Comparison of ENCODE assay signal across 21 cellular contexts in the genomic region with DNA sequence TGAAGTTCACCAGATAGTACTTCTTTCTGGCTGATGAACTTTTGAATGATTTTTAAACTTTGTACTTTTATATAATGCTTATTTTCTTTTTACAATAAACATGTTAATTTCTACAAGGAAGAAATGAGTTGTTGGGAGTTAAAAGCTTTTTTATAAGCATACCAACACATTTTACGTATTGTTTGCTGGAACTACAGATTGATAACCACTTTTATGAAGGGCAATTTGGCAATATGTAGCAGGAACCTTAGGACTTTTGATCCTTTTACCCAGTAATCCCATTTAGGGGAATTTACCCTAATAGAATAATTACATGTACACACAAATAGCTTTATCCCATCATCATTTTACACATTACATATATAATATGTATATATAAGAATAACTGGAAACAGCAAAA. TPM values are rescaled to one million over a fixed set of nuclear protein-coding genes. Genes with fewer than 3 reads are reported as not detected.
A peak's percentile ranks its signal among the peaks of the same experiment; 100 is the strongest.
DNase-seq lines count a peak whose midpoint lies in the region; FAIRE-seq and TF ChIP-seq lines count a peak whose summit lies in the region.
"Had no signal": no experiment of that assay in that cellular context is flagged by ENCODE, and none has a peak within 500 bp of the region (broad histone marks: within the 10 kb centered on the region; RNA-seq: fewer than 3 reads in every experiment).

No MANE protein-coding gene starts in this region.

- H3K27me3 Mint-ChIP-seq in activated T-cell treated with anti-CD3 and anti-CD28 coated beads, Interleukin-2, amount 50 U/mL, for 24 hours: no peaks in the 10 kb centered on the region
- no peaks in the 10 kb centered on the region for H3K27me3 Mint-ChIP-seq in neural progenitor cell (ENCODE audit: insufficient read depth, low read depth)
- H3K27me3 Mint-ChIP-seq: CD8-positive, alpha-beta memory T cell had no signal

- no peaks in the 10 kb centered on the region for H3K79me2 ChIP-seq in neural progenitor cell (ENCODE audit: low read depth)
- no peaks in the 10 kb centered on the region for H3K79me2 ChIP-seq in osteoblast (ENCODE audit: insufficient read depth, low read length)

- H2AFZ ChIP-seq in neural progenitor cell (replicated peaks) (no peak overlapping the region), osteoblast (ENCODE audit: low read length) (no peak overlapping the region)

- H3K27ac ChIP-seq in neural progenitor cell: peak overlapping the region; percentile 26
- H3K27ac ChIP-seq in osteoblast (ENCODE audit: low read depth, low read length): no peak overlapping the region
- no peak overlapping the region for H3K27ac ChIP-seq in left ventricle myocardium inferior (replicated peaks)
- H3K27ac ChIP-seq: BLaER1 had no signal

- TF ChIP-seq CTCF in neural progenitor cell (IDR thresholded peaks at IDR 0.05) (no peak), osteoblast (IDR thresholded peaks at IDR 0.05; ENCODE audit: extremely low read depth, low read depth, low read length) (no peak), left ventricle myocardium inferior (IDR thresholded peaks at IDR 0.05; ENCODE audit: borderline replicate concordance) (no peak)

- intact Hi-C loops in left ventricle myocardium inferior (cut with micrococcal nuclease): no loop called here

- peaks cover 38% of the 10 kb centered on the region for H3F3A ChIP-seq in neural progenitor cell (ENCODE audit: low read depth)

- no peak overlapping the region for H3K4me3 Mint-ChIP-seq in activated T-cell treated with anti-CD3 and anti-CD28 coated beads, Interleukin-2, amount 50 U/mL, for 24 hours
- H3K4me3 Mint-ChIP-seq in neural progenitor cell: no peak overlapping the region
- H3K4me3 Mint-ChIP-seq: CD14-positive monocyte; CD8-positive, alpha-beta memory T cell; H9 had no signal

- H3K4me1 Mint-ChIP-seq in activated T-cell treated with anti-CD3 and anti-CD28 coated beads, Interleukin-2, amount 50 U/mL, for 24 hours (ENCODE audit: low read depth): peaks cover 52% of the 10 kb centered on the region
- H3K4me1 Mint-ChIP-seq in neural progenitor cell: no peaks in the 10 kb centered on the region

- no peaks in the 10 kb centered on the region for H4K20me1 ChIP-seq in neural progenitor cell (ENCODE audit: low read depth)
- no peaks in the 10 kb centered on the region for H4K20me1 ChIP-seq in osteoblast (ENCODE audit: insufficient read depth, low read length)

- H3K9me3 ChIP-seq in neural progenitor cell (ENCODE audit: low read depth): no peaks in the 10 kb centered on the region
- H3K9me3 ChIP-seq in osteoblast (ENCODE audit: low read depth, low read length): no peaks in the 10 kb centered on the region
- H3K9me3 ChIP-seq in left ventricle myocardium inferior (replicated peaks): no peaks in the 10 kb centered on the region
- H3K9me3 ChIP-seq: BLaER1 had no signal

- H3K4me1 ChIP-seq in neural progenitor cell (no peaks in the 10 kb centered on the region), osteoblast (ENCODE audit: insufficient read depth, low read length) (peaks cover 15% of the 10 kb centered on the region), left ventricle myocardium inferior (peaks cover 14% of the 10 kb centered on the region)

- in situ Hi-C loops in KBM-7 (cut with MboI; ENCODE audit: low pct_unique_long_range_greater_than_20kb, low sequenced_read_pairs): loop anchor here (25.0 kb wide), 1 partner anchor 267 kb away; a partner anchor contains a TSS

- FAIRE-seq in endometrium (lab: Jason Lieb, UNC): peak; percentile 37
- FAIRE-seq: GM12891, GM19239, H1, HepG2 had no signal

- peaks cover 28% of the 10 kb centered on the region for H3K36me3 ChIP-seq in neural progenitor cell
- H3K36me3 ChIP-seq in osteoblast (ENCODE audit: insufficient read depth, low read length): peaks cover 44% of the 10 kb centered on the region
- H3K36me3 ChIP-seq in left ventricle myocardium inferior: peaks cover 70% of the 10 kb centered on the region

- no peak overlapping the region for H3K9ac ChIP-seq in neural progenitor cell
- H3K9ac ChIP-seq: BLaER1 had no signal

- DNase-seq in activated T-cell treated with anti-CD3 and anti-CD28 coated beads, Interleukin-2, amount 50 U/mL, for 24 hours: no peak
- DNase-seq in activated T-cell treated with anti-CD3 and anti-CD28 coated beads, Interleukin-2, amount 50 U/mL, for 1 hour: no peak
- DNase-seq in neural progenitor cell (ENCODE audit: low spot score) (no peak), KBM-7 (no peak), osteoblast (ENCODE audit: insufficient read length, low spot score, missing footprints) (no peak), left ventricle myocardium inferior (no peak)
- DNase-seq: 8988T; CD8-positive, alpha-beta memory T cell; COR-L47; DMS 273 treated with DMSO at 0.1 percent for 48 hours; DMS53; DND-41; EL; H9 had no signal

- no peak overlapping the region for H3K4me2 ChIP-seq in neural progenitor cell
- no peak overlapping the region for H3K4me2 ChIP-seq in osteoblast (ENCODE audit: insufficient read depth, low read length)
- H3K4me2 ChIP-seq: BLaER1 had no signal

- H3K4me3 ChIP-seq in neural progenitor cell: no peak overlapping the region
- H3K4me3 ChIP-seq in osteoblast (ENCODE audit: insufficient read depth, low read length): no peak overlapping the region
- no peak overlapping the region for H3K4me3 ChIP-seq in left ventricle myocardium inferior
- H3K4me3 ChIP-seq: BLaER1 had no signal

- H3K27me3 ChIP-seq in neural progenitor cell: no peaks in the 10 kb centered on the region
- no peaks in the 10 kb centered on the region for H3K27me3 ChIP-seq in osteoblast (ENCODE audit: insufficient read depth, low read length)
- H3K27me3 ChIP-seq in left ventricle myocardium inferior (ENCODE audit: low read depth): no peaks in the 10 kb centered on the region
- H3K27me3 ChIP-seq: BLaER1 had no signal

- peak overlapping the region; percentile 40 for H3K27ac Mint-ChIP-seq in activated T-cell treated with anti-CD3 and anti-CD28 coated beads, Interleukin-2, amount 50 U/mL, for 24 hours
- H3K27ac Mint-ChIP-seq in neural progenitor cell: no peak overlapping the region
- H3K27ac Mint-ChIP-seq: CD14-positive monocyte, H9 had no signal

- peaks cover 90% of the 10 kb centered on the region for H3K36me3 Mint-ChIP-seq in activated T-cell treated with anti-CD3 and anti-CD28 coated beads, Interleukin-2, amount 50 U/mL, for 24 hours (ENCODE audit: low read depth)
- H3K36me3 Mint-ChIP-seq in neural progenitor cell: peaks cover 14% of the 10 kb centered on the region

- H3K9me3 Mint-ChIP-seq in activated T-cell treated with anti-CD3 and anti-CD28 coated beads, Interleukin-2, amount 50 U/mL, for 24 hours: no peaks in the 10 kb centered on the region
- H3K9me3 Mint-ChIP-seq in neural progenitor cell: no peaks in the 10 kb centered on the region
- H3K9me3 Mint-ChIP-seq: CD14-positive monocyte; CD8-positive, alpha-beta memory T cell; H9 had no signal

RNA-seq across cellular contexts. Expression of a gene that starts 16.3 kb away (rescaled TPM):
- total RNA-seq in neural progenitor cell (ENCODE audit: low replicate concordance) (37.4 and 45.9 TPM in 2 replicates), osteoblast (6.2 and 7.7 TPM in 2 replicates), left ventricle myocardium inferior (20.5 TPM)

RNA-seq across cellular contexts. Expression of a gene that starts 16.5 kb away (rescaled TPM):
- 42.4 and 47.4 TPM in 2 replicates for total RNA-seq in neural progenitor cell (ENCODE audit: low replicate concordance)
- total RNA-seq in osteoblast: 0.72 and 1.2 TPM in 2 replicates
- total RNA-seq in left ventricle myocardium inferior: 0.11 TPM

RNA-seq across cellular contexts. Expression of a gene that starts 54.7 kb away (rescaled TPM):
- 9.4 and 15.9 TPM in 2 replicates for total RNA-seq in neural progenitor cell (ENCODE audit: low replicate concordance)
- total RNA-seq in osteoblast: 39.8 and 41.6 TPM in 2 replicates
- total RNA-seq in left ventricle myocardium inferior: 15.3 TPM

Comparison
In these comparisons a context has a peak if more than half of its experiments do, and no peak if none do; other contexts are left out.
1. RNA of a gene that starts 16.5 kb away (total RNA-seq): 42.4 to 47.4 TPM in neural progenitor cell; 0.72 to 1.2 TPM in osteoblast and 0.11 TPM in left ventricle myocardium inferior (single experiment); every median in the first group is over 10 times any median in the second.